18 cellular contexts compared by ENCODE assay signal in genomic region chr2:20664431-20665260, GRCh38. TPM values are rescaled to one million over a fixed set of nuclear protein-coding genes. Genes with fewer than 3 reads are reported as not detected.
DNase-seq lines count a peak whose midpoint lies in the region; ATAC-seq, FAIRE-seq and TF ChIP-seq lines count a peak whose summit lies in the region.
"Had no signal": no experiment of that assay in that cellular context is flagged by ENCODE, and none has a peak within 500 bp of the region (broad histone marks: within the 10 kb centered on the region; RNA-seq: fewer than 3 reads in every experiment).

No MANE protein-coding gene starts in this region.

- 29 to 46% (median 37%) methylated on average over 18 of the region's 18 CpGs for WGBS in ovary, 3 donors

- peak overlapping the region in 6 of 7 donors; percentile 26 to 82 (median 74) for H3K4me3 Mint-ChIP-seq in CD8-positive, alpha-beta memory T cell
- peak overlapping the region; percentile 91 for H3K4me3 Mint-ChIP-seq in neural progenitor cell

- H3K36me3 ChIP-seq in CD8-positive, alpha-beta memory T cell (ENCODE audit: insufficient read depth, low read length), result no peaks in the 10 kb centered on the region
- no peaks in the 10 kb centered on the region for H3K36me3 ChIP-seq in HUES6 (ENCODE audit: control insufficient read depth, insufficient read depth, low read length)
- H3K36me3 ChIP-seq in endothelial cell of umbilical vein (ENCODE audit: control insufficient read depth in 2 of 2, extremely low read depth in 1 of 2, insufficient read depth in 2 of 2, low read length in 2 of 2), result no peaks in the 10 kb centered on the region
- no peaks in the 10 kb centered on the region for H3K36me3 ChIP-seq in neural progenitor cell
- no peaks in the 10 kb centered on the region for H3K36me3 ChIP-seq in WERI-Rb-1
- no peaks in the 10 kb centered on the region for H3K36me3 ChIP-seq in ovary
- H3K36me3 ChIP-seq: BE2C, left lung had no signal

- no peak for DNase-seq in CD8-positive, alpha-beta memory T cell
- DNase-seq in endothelial cell of umbilical vein (ENCODE audit: low read depth, low spot score) (no peak), neural progenitor cell (ENCODE audit: low spot score) (no peak), WERI-Rb-1 (no peak), ovary (no peak)
- DNase-seq: activated T-cell treated with anti-CD3 and anti-CD28 coated beads, Interleukin-2, amount 50 U/mL, for 4 hours; amygdala; BE2C; DMS153; NCI-H1930; NCI-H510A treated with DMSO at 0.1 percent for 48 hours; psoas muscle had no signal

- TF ChIP-seq EP300 in ovary (IDR thresholded peaks at IDR 0.05), result no peak

- H3K9ac ChIP-seq in HUES6 (ENCODE audit: low read length) (no peak overlapping the region), endothelial cell of umbilical vein (replicated peaks; ENCODE audit: extremely low read depth, insufficient read depth, low read length) (no peak overlapping the region), neural progenitor cell (no peak overlapping the region)

- H2AFZ ChIP-seq in endothelial cell of umbilical vein (ENCODE audit: low read depth, low read length) (no peak overlapping the region), neural progenitor cell (replicated peaks) (no peak overlapping the region)

- H3K9me3 Mint-ChIP-seq in CD8-positive, alpha-beta memory T cell, result peaks cover 0 to 2% (median 0%) of the 10 kb centered on the region in 5 donors
- no peaks in the 10 kb centered on the region for H3K9me3 Mint-ChIP-seq in neural progenitor cell
- H3K9me3 Mint-ChIP-seq: activated T-cell treated with anti-CD3 and anti-CD28 coated beads, Interleukin-2, amount 50 U/mL, for 4 hours had no signal

- TF ChIP-seq POLR2A in endothelial cell of umbilical vein (IDR thresholded peaks at IDR 0.05; ENCODE audit: low read depth, low read length), result peak; percentile 43
- no peak for TF ChIP-seq POLR2A in ovary (IDR thresholded peaks at IDR 0.05)

- peaks cover 63% of the 10 kb centered on the region for H3K27me3 ChIP-seq in CD8-positive, alpha-beta memory T cell (ENCODE audit: insufficient read depth, low read length, poor library complexity, severe bottlenecking)
- H3K27me3 ChIP-seq in HUES6 (ENCODE audit: control insufficient read depth, insufficient read depth, low read length), result peaks cover 77% of the 10 kb centered on the region
- H3K27me3 ChIP-seq in endothelial cell of umbilical vein (ENCODE audit: control insufficient read depth in 2 of 2, insufficient read depth in 2 of 2, low read length in 2 of 2), result peaks cover 50 to 74% of the 10 kb centered on the region in 2 experiments
- peaks cover 100% of the 10 kb centered on the region for H3K27me3 ChIP-seq in neural progenitor cell
- H3K27me3 ChIP-seq in WERI-Rb-1 (ENCODE audit: insufficient read depth, low read depth, severe bottlenecking), result peaks cover 92% of the 10 kb centered on the region
- H3K27me3 ChIP-seq in ovary, result no peaks in the 10 kb centered on the region

- no peak overlapping the region for H3K4me2 ChIP-seq in endothelial cell of umbilical vein (ENCODE audit: insufficient read depth, low read length)
- peak overlapping the region; percentile 88 for H3K4me2 ChIP-seq in neural progenitor cell

- H3F3A ChIP-seq in neural progenitor cell (ENCODE audit: low read depth), result no peaks in the 10 kb centered on the region

- H3K79me2 ChIP-seq in endothelial cell of umbilical vein (ENCODE audit: control insufficient read depth, insufficient read depth, low read length) (no peaks in the 10 kb centered on the region), neural progenitor cell (ENCODE audit: low read depth) (no peaks in the 10 kb centered on the region)

- no TSS peak for BruUV-seq in endothelial cell of umbilical vein (replicated peaks; lab: Mats Ljungman, UMichigan)

- H3K36me3 Mint-ChIP-seq in CD8-positive, alpha-beta memory T cell, result no peaks in the 10 kb centered on the region
- peaks cover 3% of the 10 kb centered on the region for H3K36me3 Mint-ChIP-seq in neural progenitor cell

- no peaks in the 10 kb centered on the region for H3K9me3 ChIP-seq in CD8-positive, alpha-beta memory T cell (ENCODE audit: low read length)
- H3K9me3 ChIP-seq in HUES6 (ENCODE audit: control insufficient read depth, insufficient read depth, low read depth, low read length) (no peaks in the 10 kb centered on the region), endothelial cell of umbilical vein (replicated peaks; ENCODE audit: control insufficient read depth, insufficient read depth, low read length) (no peaks in the 10 kb centered on the region), neural progenitor cell (ENCODE audit: low read depth) (no peaks in the 10 kb centered on the region), WERI-Rb-1 (ENCODE audit: severe bottlenecking) (no peaks in the 10 kb centered on the region), ovary (no peaks in the 10 kb centered on the region)
- H3K9me3 ChIP-seq: BE2C, left lung, psoas muscle had no signal

- peaks cover 55 to 80% of the 10 kb centered on the region in 2 donors for H3K27me3 Mint-ChIP-seq in CD8-positive, alpha-beta memory T cell
- peaks cover 65% of the 10 kb centered on the region for H3K27me3 Mint-ChIP-seq in neural progenitor cell (ENCODE audit: insufficient read depth, low read depth)

- no peak for ATAC-seq in GM19035 (IDR thresholded peaks at IDR 0.05; ENCODE audit: unreplicated experiment)
- ATAC-seq: activated T-cell treated with anti-CD3 and anti-CD28 coated beads, Interleukin-2, amount 50 U/mL, for 4 hours; left lung had no signal

- H4K20me1 ChIP-seq in endothelial cell of umbilical vein (replicated peaks; ENCODE audit: control insufficient read depth, extremely low read depth, insufficient read depth, low read length) (no peaks in the 10 kb centered on the region), neural progenitor cell (ENCODE audit: low read depth) (peaks cover 43% of the 10 kb centered on the region)

- TF ChIP-seq CTCF in endothelial cell of umbilical vein (IDR thresholded peaks at IDR 0.05; ENCODE audit: extremely low read depth in 1 of 2, insufficient read depth in 1 of 2, low read depth in 1 of 2, low read length in 2 of 2) (no peak), neural progenitor cell (IDR thresholded peaks at IDR 0.05) (no peak), WERI-Rb-1 (IDR thresholded peaks at IDR 0.05; ENCODE audit: low read depth, low read length) (no peak), ovary (IDR thresholded peaks at IDR 0.05) (no peak)

- peaks cover 7% of the 10 kb centered on the region for H3K4me1 ChIP-seq in CD8-positive, alpha-beta memory T cell (ENCODE audit: insufficient read depth, low read length)
- H3K4me1 ChIP-seq in HUES6 (ENCODE audit: control insufficient read depth, insufficient read depth, low read length), result peaks cover 10% of the 10 kb centered on the region
- peaks cover 16% of the 10 kb centered on the region for H3K4me1 ChIP-seq in endothelial cell of umbilical vein (ENCODE audit: control insufficient read depth, extremely low read depth, insufficient read depth, low read length)
- H3K4me1 ChIP-seq in neural progenitor cell, result peaks cover 18% of the 10 kb centered on the region
- peaks cover 8% of the 10 kb centered on the region for H3K4me1 ChIP-seq in ovary (ENCODE audit: insufficient read depth)
- H3K4me1 ChIP-seq: BE2C had no signal

- no peaks in the 10 kb centered on the region for H3K9me1 ChIP-seq in endothelial cell of umbilical vein (replicated peaks; ENCODE audit: control insufficient read depth, extremely low read depth, insufficient read depth, low read length)

- no peak overlapping the region for H3K4me3 ChIP-seq in CD8-positive, alpha-beta memory T cell (ENCODE audit: low read length)
- peak overlapping the region; percentile 68 for H3K4me3 ChIP-seq in HUES6 (ENCODE audit: low read depth, low read length)
- no peak overlapping the region for H3K4me3 ChIP-seq in endothelial cell of umbilical vein (replicated peaks in 1 of 3; ENCODE audit: insufficient read depth in 1 of 3, low read depth in 1 of 3, low read length in 3 of 3)
- H3K4me3 ChIP-seq in neural progenitor cell, result no peak overlapping the region
- H3K4me3 ChIP-seq in WERI-Rb-1 (ENCODE audit: low read depth, low read length), result no peak overlapping the region
- H3K4me3 ChIP-seq in ovary, result no peak overlapping the region
- H3K4me3 ChIP-seq: left lung, SK-N-MC had no signal

- H3K27ac ChIP-seq in CD8-positive, alpha-beta memory T cell (ENCODE audit: low read depth, low read length), result no peak overlapping the region
- H3K27ac ChIP-seq in HUES6 (ENCODE audit: low read depth, low read length) (no peak overlapping the region), endothelial cell of umbilical vein (ENCODE audit: insufficient read depth, low read depth, low read length) (no peak overlapping the region), neural progenitor cell (no peak overlapping the region), WERI-Rb-1 (no peak overlapping the region), ovary (no peak overlapping the region)
- H3K27ac ChIP-seq: left lung, psoas muscle, SK-N-MC had no signal

- H3K4me1 Mint-ChIP-seq in CD8-positive, alpha-beta memory T cell, result peaks cover 8 to 33% (median 16%) of the 10 kb centered on the region in 3 donors
- H3K4me1 Mint-ChIP-seq in neural progenitor cell, result peaks cover 40% of the 10 kb centered on the region

- H3K27ac Mint-ChIP-seq in CD8-positive, alpha-beta memory T cell, result no peak overlapping the region
- no peak overlapping the region for H3K27ac Mint-ChIP-seq in neural progenitor cell

- intact Hi-C loops in endothelial cell of umbilical vein (cut with micrococcal nuclease), result loop anchor here (1.0 to 5.0 kb wide), 3 partner anchors 83 to 653 kb away; no protein-coding TSS in a partner anchor
- intact Hi-C loops in ovary (cut with DNase I), result loop anchor here in 2 of 4 donors (2.0 to 5.0 kb wide), 2 partner anchors 298 to 300 kb away; no protein-coding TSS in a partner anchor

- POLR2A ChIA-PET in CD8-positive, alpha-beta memory T cell (lab: Charles Lee), result no interaction called here
- POLR2A ChIA-PET in endothelial cell of umbilical vein (lab: Charles Lee), result no interaction called here

- CTCF ChIA-PET in CD8-positive, alpha-beta memory T cell (lab: Charles Lee), result interaction anchor here (6.7 kb wide), 1 partner anchor 299 kb away, joined by 105 read pairs; no protein-coding TSS in a partner anchor
- CTCF ChIA-PET in endothelial cell of umbilical vein (lab: Charles Lee), result interaction anchor here (1.1 to 6.0 kb wide), 4 partner anchors 12 to 296 kb away, joined by 3 to 531 read pairs (median 16); partner anchors contain the start of gene HS1BP3

- dilution Hi-C loops in endothelial cell of umbilical vein (cut with MboI; ENCODE audit: extremely low pct_ligation_motif_present, low sequenced_read_pairs), result no loop called here

- no peak for FAIRE-seq in endothelial cell of umbilical vein (lab: Jason Lieb, UNC)

RNA-seq across cellular contexts. Expression of gene GDF7, which starts 2.3 kb away (rescaled TPM):
- not detected for total RNA-seq in CD8-positive, alpha-beta memory T cell
- 0.10 TPM for polyA plus RNA-seq in CD8-positive, alpha-beta memory T cell
- total RNA-seq in endothelial cell of umbilical vein, result 1.1 and 3.7 TPM in 2 replicates
- 3.9 and 4.1 TPM in 2 replicates for polyA plus RNA-seq in endothelial cell of umbilical vein
- 3.7 and 4.2 TPM in 2 replicates for polyA plus RNA-seq in endothelial cell of umbilical vein (2011; cell fraction: cytosol; rRNA removed)
- polyA plus RNA-seq in endothelial cell of umbilical vein (2011; cell fraction: nucleus; rRNA removed), result 12.2 and 14.2 TPM in 2 replicates
- 4.1 and 14.2 TPM in 2 replicates for polyA plus RNA-seq in endothelial cell of umbilical vein (2012)
- polyA minus RNA-seq in endothelial cell of umbilical vein, result 10.6 and 16.9 TPM in 2 replicates
- not detected for polyA minus RNA-seq in endothelial cell of umbilical vein (2011; cell fraction: cytosol; rRNA and poly(A)+ RNA removed)
- 6.1 and 6.8 TPM in 2 replicates for polyA minus RNA-seq in endothelial cell of umbilical vein (2011; cell fraction: nucleus; rRNA and poly(A)+ RNA removed)
- total RNA-seq in neural progenitor cell (ENCODE audit: low replicate concordance), result not detected in 2 replicates
- 1 to 10 TPM in 1 of 7 donors, under 1 TPM in 6; 0.11 to 1.7 (median 0.48) TPM for total RNA-seq in ovary
- polyA plus RNA-seq in ovary, result under 1 TPM; 0.21 to 0.83 TPM
- total RNA-seq: MCF 10A had no signal
- polyA plus RNA-seq: fibroblast of lung had no signal

RNA-seq across cellular contexts. Expression of gene HS1BP3, which starts 13.7 kb away (rescaled TPM):
- total RNA-seq in CD8-positive, alpha-beta memory T cell, result 1 to 10 TPM; 9.3 to 9.5 TPM
- 19.4 TPM for polyA plus RNA-seq in CD8-positive, alpha-beta memory T cell
- total RNA-seq in endothelial cell of umbilical vein (27.8 and 33.1 TPM in 2 replicates), neural progenitor cell (ENCODE audit: low replicate concordance) (10.0 and 19.5 TPM in 2 replicates), ovary (10 to 100 TPM; 12.8 to 24.4 (median 22.4) TPM)
- polyA plus RNA-seq in endothelial cell of umbilical vein (27.4 and 36.3 TPM in 2 replicates), ovary (10 to 100 TPM; 12.0 to 22.2 TPM)
- 17.0 and 22.6 TPM in 2 replicates for polyA plus RNA-seq in endothelial cell of umbilical vein (2011; cell fraction: cytosol; rRNA removed)
- polyA plus RNA-seq in endothelial cell of umbilical vein (2011; cell fraction: nucleus; rRNA removed), result 42.4 and 48.5 TPM in 2 replicates
- 19.9 and 37.4 TPM in 2 replicates for polyA plus RNA-seq in endothelial cell of umbilical vein (2012)
- polyA minus RNA-seq in endothelial cell of umbilical vein, result 22.4 and 24.7 TPM in 2 replicates
- 7.2 TPM for polyA minus RNA-seq in endothelial cell of umbilical vein (2011; cell fraction: cytosol; rRNA and poly(A)+ RNA removed)
- polyA minus RNA-seq in endothelial cell of umbilical vein (2011; cell fraction: nucleus; rRNA and poly(A)+ RNA removed), result 26.3 and 35.3 TPM in 2 replicates
